ENCODE assay signal across 16 cellular contexts in the genomic region with DNA sequence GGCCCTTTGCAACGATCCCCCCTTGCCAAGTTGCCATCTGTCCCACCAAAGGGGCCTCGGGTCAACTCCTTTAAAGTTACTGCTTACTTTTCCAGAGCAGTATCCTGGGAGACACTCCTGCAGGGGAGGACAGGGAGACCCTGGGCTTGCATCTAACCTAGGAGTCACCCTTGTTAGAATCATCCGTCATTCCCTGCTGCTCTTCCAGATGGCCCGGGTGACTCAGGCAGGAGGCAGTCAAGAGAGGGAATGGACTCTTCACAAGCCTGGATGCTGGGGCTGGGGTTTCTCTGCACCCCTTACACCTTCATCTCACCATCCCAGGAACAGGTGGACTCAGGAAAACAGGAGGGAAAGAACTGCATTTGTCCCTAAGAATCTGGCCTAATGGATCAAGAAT.
DNase-seq lines count a peak whose midpoint lies in the region; TF ChIP-seq lines count a peak whose summit lies in the region.
"Had no signal": no experiment of that assay in that cellular context is flagged by ENCODE, and none has a peak within 500 bp of the region (broad histone marks: within the 10 kb centered on the region; RNA-seq: fewer than 3 reads in every experiment).

No MANE protein-coding gene starts in this region.

- no peaks in the 10 kb centered on the region for H3K9me3 Mint-ChIP-seq in activated CD4-positive, alpha-beta T cell treated with anti-CD3 and anti-CD28 coated beads, Interleukin-2, amount 10 ng/mL, durations not matched to agents 24 days and 14 days
- H3K9me3 Mint-ChIP-seq in type B pancreatic cell: no peaks in the 10 kb centered on the region
- H3K9me3 Mint-ChIP-seq: CD4-positive, CD25-positive, alpha-beta regulatory T cell had no signal

- H3K27ac ChIP-seq in esophagus muscularis mucosa (replicated peaks in 1 of 4) (no peak overlapping the region), stomach (no peak overlapping the region)
- H3K27ac ChIP-seq: A549, SJSA1 had no signal

- H3K4me3 ChIP-seq in esophagus muscularis mucosa (no peak overlapping the region), stomach (no peak overlapping the region)
- H3K4me3 ChIP-seq: A549, SJSA1 had no signal

- TF ChIP-seq EP300 in esophagus muscularis mucosa (IDR thresholded peaks at IDR 0.05): no peak
- no peak for TF ChIP-seq EP300 in stomach (IDR thresholded peaks at IDR 0.05)

- intact Hi-C loops in activated CD4-positive, alpha-beta T cell treated with anti-CD3 and anti-CD28 coated beads, Interleukin-2, amount 10 ng/mL, durations not matched to agents 24 days and 14 days (cut with micrococcal nuclease): no loop called here
- intact Hi-C loops in esophagus muscularis mucosa (cut with DNase I): no loop called here
- intact Hi-C loops in stomach (cut with DNase I; ENCODE audit: low total_unique reads): no loop called here

- TF ChIP-seq POLR2A in esophagus muscularis mucosa (IDR thresholded peaks at IDR 0.05; ENCODE audit: low read depth): no peak
- TF ChIP-seq POLR2A in stomach (IDR thresholded peaks at IDR 0.05): no peak

- H3K4me3 Mint-ChIP-seq in activated CD4-positive, alpha-beta T cell treated with anti-CD3 and anti-CD28 coated beads, Interleukin-2, amount 10 ng/mL, durations not matched to agents 24 days and 14 days: no peak overlapping the region
- H3K4me3 Mint-ChIP-seq in type B pancreatic cell: no peak overlapping the region
- H3K4me3 Mint-ChIP-seq: CD4-positive, CD25-positive, alpha-beta regulatory T cell had no signal

- H3K9me3 ChIP-seq in esophagus muscularis mucosa (peaks cover 0 to 11% (median 0%) of the 10 kb centered on the region in 4 donors), stomach (peaks cover 0 to 6% (median 2%) of the 10 kb centered on the region in 4 donors)
- H3K9me3 ChIP-seq: A549, SJSA1 had no signal

- no peaks in the 10 kb centered on the region for H3K4me1 ChIP-seq in esophagus muscularis mucosa
- H3K4me1 ChIP-seq in stomach: no peaks in the 10 kb centered on the region
- H3K4me1 ChIP-seq: A549, SJSA1 had no signal

- 27% methylated on average over 4 of the region's 4 CpGs for WGBS in esophagus muscularis mucosa
- 26 to 52% (median 47%) methylated on average over 3 to 4 of the region's 4 CpGs for WGBS in stomach, 5 donors

- no peak overlapping the region for H3K27ac Mint-ChIP-seq in activated CD4-positive, alpha-beta T cell treated with anti-CD3 and anti-CD28 coated beads, Interleukin-2, amount 10 ng/mL, durations not matched to agents 24 days and 14 days
- H3K27ac Mint-ChIP-seq in type B pancreatic cell: no peak overlapping the region
- H3K27ac Mint-ChIP-seq: CD4-positive, CD25-positive, alpha-beta regulatory T cell had no signal

- peaks cover 7% of the 10 kb centered on the region for H3K27me3 Mint-ChIP-seq in activated CD4-positive, alpha-beta T cell treated with anti-CD3 and anti-CD28 coated beads, Interleukin-2, amount 10 ng/mL, durations not matched to agents 24 days and 14 days
- peaks cover 9% of the 10 kb centered on the region for H3K27me3 Mint-ChIP-seq in type B pancreatic cell

- no peaks in the 10 kb centered on the region for H3K36me3 ChIP-seq in esophagus muscularis mucosa
- no peaks in the 10 kb centered on the region for H3K36me3 ChIP-seq in stomach
- H3K36me3 ChIP-seq: SJSA1 had no signal

- H3K4me1 Mint-ChIP-seq in activated CD4-positive, alpha-beta T cell treated with anti-CD3 and anti-CD28 coated beads, Interleukin-2, amount 10 ng/mL, durations not matched to agents 24 days and 14 days: no peaks in the 10 kb centered on the region
- no peaks in the 10 kb centered on the region for H3K4me1 Mint-ChIP-seq in type B pancreatic cell (ENCODE audit: unreplicated experiment)
- H3K4me1 Mint-ChIP-seq: CD4-positive, CD25-positive, alpha-beta regulatory T cell had no signal

- H3K27me3 ChIP-seq in esophagus muscularis mucosa (peaks cover 0 to 19% (median 0%) of the 10 kb centered on the region in 4 donors), stomach (no peaks in the 10 kb centered on the region)
- H3K27me3 ChIP-seq: SJSA1 had no signal

- TF ChIP-seq CTCF in esophagus muscularis mucosa (IDR thresholded peaks at IDR 0.05) (no peak), type B pancreatic cell (conservative IDR thresholded peaks at IDR 0.05) (no peak), stomach (IDR thresholded peaks at IDR 0.05) (no peak)

- no peaks in the 10 kb centered on the region for H3K36me3 Mint-ChIP-seq in activated CD4-positive, alpha-beta T cell treated with anti-CD3 and anti-CD28 coated beads, Interleukin-2, amount 10 ng/mL, durations not matched to agents 24 days and 14 days (ENCODE audit: low read depth)
- no peaks in the 10 kb centered on the region for H3K36me3 Mint-ChIP-seq in type B pancreatic cell

- DNase-seq in activated CD4-positive, alpha-beta T cell treated with anti-CD3 and anti-CD28 coated beads, Interleukin-2, amount 10 ng/mL, durations not matched to agents 24 days and 14 days: peak; percentile 26
- DNase-seq in activated CD4-positive, alpha-beta T cell treated with anti-CD3 and anti-CD28 coated beads, Interleukin-2, amount 50 U/mL, for 4 hours: no peak
- DNase-seq in NCI-H2171 (lab: John Stamatoyannopoulos, UW) (peak; percentile 6), esophagus muscularis mucosa (ENCODE audit: extremely low spot score) (peak; percentile 90), type B pancreatic cell (ENCODE audit: extremely low spot score, unreplicated experiment) (no peak), 8988T (no peak), stomach (no peak), occipital lobe (lab: John Stamatoyannopoulos, UW) (no peak)
- DNase-seq: Calu3; CD4-positive, CD25-positive, alpha-beta regulatory T cell; H7; NCI-H2029; NCI-H526 treated with DMSO at 0.1 percent for 48 hours; NK-92 treated with Interleukin-12 subunit alpha and Interleukin-12 subunit beta, amount 100 ng/mL, for 24 hours had no signal

Comparison
In these comparisons a context has a peak if more than half of its experiments do, and no peak if none do; other contexts are left out.
1. DNase-seq: peak in activated CD4-positive, alpha-beta T cell treated with anti-CD3 and anti-CD28 coated beads, Interleukin-2, amount 10 ng/mL, durations not matched to agents 24 days and 14 days (single experiment), NCI-H2171 (single experiment) and esophagus muscularis mucosa (single experiment); none in activated CD4-positive, alpha-beta T cell treated with anti-CD3 and anti-CD28 coated beads, Interleukin-2, amount 50 U/mL, for 4 hours (0 of 2), type B pancreatic cell (single experiment), 8988T (single experiment), stomach (single experiment) and occipital lobe (single experiment).